9 cellular contexts compared by ENCODE assay signal in the genomic region with DNA sequence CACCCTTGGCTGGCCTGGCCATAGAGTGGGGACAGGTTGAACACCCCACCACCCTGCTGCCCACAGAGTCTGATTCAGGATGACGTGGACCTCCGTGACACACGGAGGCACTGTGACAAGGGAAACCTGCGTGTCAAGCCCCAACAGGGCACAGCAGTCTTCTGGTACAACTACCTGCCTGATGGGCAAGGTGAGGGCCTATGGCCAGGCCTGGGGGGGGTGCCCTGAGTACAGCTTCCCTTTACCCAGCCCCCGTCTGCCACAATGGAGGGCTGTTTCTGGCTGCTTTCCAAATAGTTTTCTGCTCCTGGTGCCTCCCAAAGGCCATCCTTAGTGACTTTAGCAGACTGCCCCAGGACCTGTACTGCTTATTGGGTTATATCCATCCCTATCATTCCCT. TPM values are rescaled to one million over a fixed set of nuclear protein-coding genes. Genes with fewer than 3 reads are reported as not detected.
DNase-seq lines count a peak whose midpoint lies in the region; ATAC-seq and TF ChIP-seq lines count a peak whose summit lies in the region.
"Had no signal": no experiment of that assay in that cellular context is flagged by ENCODE, and none has a peak within 500 bp of the region (broad histone marks: within the 10 kb centered on the region; RNA-seq: fewer than 3 reads in every experiment).

No MANE protein-coding gene starts in this region.

- H3K27me3 ChIP-seq in adipocyte (replicated peaks; ENCODE audit: control insufficient read depth, insufficient read depth, low read length) (no peaks in the 10 kb centered on the region), lower lobe of right lung (ENCODE audit: low read depth) (no peaks in the 10 kb centered on the region)

- no peak for TF ChIP-seq CTCF in lower lobe of right lung (IDR thresholded peaks at IDR 0.05)
- TF ChIP-seq CTCF in type B pancreatic cell (conservative IDR thresholded peaks at IDR 0.05): no peak

- peak overlapping the region; percentile 99 for H3K27ac Mint-ChIP-seq in activated naive CD4-positive, alpha-beta T cell treated with anti-CD3 and anti-CD28 coated beads, Interleukin-2, amount 10 ng/mL, durations not matched to agents 7 days and 5 days
- H3K27ac Mint-ChIP-seq in type B pancreatic cell: peak overlapping the region; percentile 100

- peak overlapping the region; percentile 95 for H3K9ac ChIP-seq in adipocyte (ENCODE audit: low read length)

- peak overlapping the region; percentile 92 for H3K4me3 ChIP-seq in adipocyte (ENCODE audit: low read length)
- H3K4me3 ChIP-seq in lower lobe of right lung: peak overlapping the region; percentile 96

- peak overlapping the region; percentile 98 for H3K4me3 Mint-ChIP-seq in activated naive CD4-positive, alpha-beta T cell treated with anti-CD3 and anti-CD28 coated beads, Interleukin-2, amount 10 ng/mL, durations not matched to agents 7 days and 5 days
- H3K4me3 Mint-ChIP-seq in type B pancreatic cell: peak overlapping the region; percentile 100

- DNase-seq in activated naive CD4-positive, alpha-beta T cell treated with anti-CD3 and anti-CD28 coated beads, Interleukin-2, amount 10 ng/mL, durations not matched to agents 7 days and 5 days: no peak
- DNase-seq in activated naive CD4-positive, alpha-beta T cell treated with Interleukin-2 at 50 U/mL for 16 hours: no peak
- DNase-seq in adipocyte (ENCODE audit: low read depth) (no peak), lower lobe of right lung (no peak), type B pancreatic cell (ENCODE audit: extremely low spot score, unreplicated experiment) (no peak), SW480 (ENCODE audit: low spot score) (no peak), occipital lobe (lab: John Stamatoyannopoulos, UW) (no peak)
- DNase-seq in stimulated activated CD4-positive, alpha-beta T cell treated with anti-CD3 and anti-CD28 coated beads, Interleukin-1b, Interleukin-23, amount 100 ng/mL, for 48 hours: no peak
- DNase-seq: activated effector memory CD4-positive, alpha-beta T cell treated with anti-CD3 and anti-CD28 coated beads, Interleukin-2, amount 50 U/mL, for 16 hours had no signal

- no peaks in the 10 kb centered on the region for H3K27me3 Mint-ChIP-seq in activated naive CD4-positive, alpha-beta T cell treated with anti-CD3 and anti-CD28 coated beads, Interleukin-2, amount 10 ng/mL, durations not matched to agents 7 days and 5 days
- no peaks in the 10 kb centered on the region for H3K27me3 Mint-ChIP-seq in type B pancreatic cell

- H3K36me3 ChIP-seq in adipocyte (ENCODE audit: control insufficient read depth, insufficient read depth, low read length, severe bottlenecking) (no peaks in the 10 kb centered on the region), lower lobe of right lung (peaks cover under 1% of the 10 kb centered on the region)

- H3K4me1 Mint-ChIP-seq in activated naive CD4-positive, alpha-beta T cell treated with anti-CD3 and anti-CD28 coated beads, Interleukin-2, amount 10 ng/mL, durations not matched to agents 7 days and 5 days: peaks cover 40% of the 10 kb centered on the region
- peaks cover 19% of the 10 kb centered on the region for H3K4me1 Mint-ChIP-seq in type B pancreatic cell (ENCODE audit: unreplicated experiment)

- H3K9me3 Mint-ChIP-seq in activated naive CD4-positive, alpha-beta T cell treated with anti-CD3 and anti-CD28 coated beads, Interleukin-2, amount 10 ng/mL, durations not matched to agents 7 days and 5 days: no peaks in the 10 kb centered on the region
- H3K9me3 Mint-ChIP-seq in type B pancreatic cell: no peaks in the 10 kb centered on the region

- H3K36me3 Mint-ChIP-seq in activated naive CD4-positive, alpha-beta T cell treated with anti-CD3 and anti-CD28 coated beads, Interleukin-2, amount 10 ng/mL, durations not matched to agents 7 days and 5 days: peaks cover 25% of the 10 kb centered on the region
- peaks cover 11% of the 10 kb centered on the region for H3K36me3 Mint-ChIP-seq in type B pancreatic cell

- intact Hi-C loops in lower lobe of right lung (cut with DNase I): no loop called here

- peaks cover 18% of the 10 kb centered on the region for H3K4me1 ChIP-seq in adipocyte (ENCODE audit: control insufficient read depth, insufficient read depth, low read length)
- peaks cover 19% of the 10 kb centered on the region for H3K4me1 ChIP-seq in lower lobe of right lung

- ATAC-seq in lower lobe of right lung: no peak

- peak overlapping the region; percentile 94 for H3K27ac ChIP-seq in lower lobe of right lung

- H3K9me3 ChIP-seq in adipocyte (ENCODE audit: control insufficient read depth, low read length) (no peaks in the 10 kb centered on the region), lower lobe of right lung (no peaks in the 10 kb centered on the region)

- CTCF ChIA-PET in activated naive CD4-positive, alpha-beta T cell treated with anti-CD3 and anti-CD28 coated beads, Interleukin-2, amount 10 ng/mL, durations not matched to agents 7 days and 5 days (lab: Charles Lee): interaction anchor here (1.1 to 5.2 kb wide), 4 partner anchors 11 to 165 kb away, joined by 4 to 62 read pairs (median 25); partner anchors contain the start of genes DALRD3, KLHDC8B, NDUFAF3 and P4HTM

RNA-seq across cellular contexts. Expression of gene WDR6, which starts 1.2 kb away (rescaled TPM):
- total RNA-seq in lower lobe of right lung: 157 TPM
- 272 and 334 TPM in 2 replicates for total RNA-seq in type B pancreatic cell (ENCODE audit: low replicate concordance)
- total RNA-seq in occipital lobe: 85.6 TPM

RNA-seq across cellular contexts. Expression of gene DALRD3, which starts 12.4 kb away (rescaled TPM):
- total RNA-seq in lower lobe of right lung: 28.1 TPM
- total RNA-seq in type B pancreatic cell (ENCODE audit: low replicate concordance): 31.2 and 36.0 TPM in 2 replicates
- total RNA-seq in occipital lobe: 47.4 TPM

RNA-seq across cellular contexts. Expression of gene NDUFAF3, which starts 15.9 kb away (rescaled TPM):
- total RNA-seq in lower lobe of right lung (85.6 TPM), type B pancreatic cell (ENCODE audit: low replicate concordance) (62.0 and 67.0 TPM in 2 replicates), occipital lobe (33.4 TPM)

RNA-seq across cellular contexts. Expression of gene P4HTM, which starts 16.0 kb away (rescaled TPM):
- total RNA-seq in lower lobe of right lung: 44.0 TPM
- total RNA-seq in type B pancreatic cell (ENCODE audit: low replicate concordance): 47.4 and 54.8 TPM in 2 replicates
- total RNA-seq in occipital lobe: 53.0 TPM

RNA-seq across cellular contexts. Expression of gene IMPDH2, which starts 23.2 kb away (rescaled TPM):
- total RNA-seq in lower lobe of right lung (112 TPM), type B pancreatic cell (ENCODE audit: low replicate concordance) (221 and 256 TPM in 2 replicates), occipital lobe (190 TPM)
